Comparison of ENCODE assay signal across 12 cellular contexts in the genomic region with DNA sequence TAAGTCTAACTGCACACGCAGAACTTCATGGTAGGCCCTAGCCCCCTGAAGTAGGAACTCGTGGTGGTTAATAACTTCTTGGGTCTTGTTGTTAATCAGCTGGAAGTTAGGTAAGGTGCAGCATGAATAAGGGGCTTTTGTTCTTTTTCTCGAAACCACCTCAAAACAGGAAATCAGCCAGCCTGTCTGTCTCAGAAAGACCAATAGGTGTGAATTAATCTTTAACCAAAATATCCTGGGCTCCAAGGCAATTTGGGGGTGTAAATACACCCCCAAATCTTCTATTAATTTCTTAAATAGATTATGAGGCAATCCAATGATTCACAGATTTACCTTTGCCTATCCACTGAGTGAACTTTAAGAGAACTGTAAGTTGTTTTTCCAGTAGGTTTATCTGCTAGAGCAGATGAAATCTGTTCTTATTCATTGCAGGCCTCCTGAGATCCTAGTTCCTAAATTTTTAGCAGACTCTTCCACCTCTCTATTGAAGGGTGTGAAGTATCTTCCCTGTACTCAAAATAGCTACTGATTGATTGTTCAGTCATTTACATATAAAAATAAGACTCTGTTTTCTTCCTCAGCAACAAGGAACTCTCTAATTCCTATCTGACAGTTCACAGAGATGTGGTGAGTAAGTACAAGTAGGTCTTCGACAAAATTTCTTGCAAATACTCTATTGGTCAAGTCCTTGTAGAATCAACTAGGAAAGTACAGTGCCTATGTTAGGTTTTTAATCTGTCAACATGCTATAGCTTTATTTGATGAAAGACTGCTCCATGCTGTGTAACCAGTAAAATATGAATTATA.
DNase-seq lines count a peak whose midpoint lies in the region; ATAC-seq and TF ChIP-seq lines count a peak whose summit lies in the region.
"Had no signal": no experiment of that assay in that cellular context is flagged by ENCODE, and none has a peak within 500 bp of the region (broad histone marks: within the 10 kb centered on the region; RNA-seq: fewer than 3 reads in every experiment).

No MANE protein-coding gene starts in this region.

- CTCF ChIA-PET in HCT116 (lab: Charles Lee) = no interaction called here

- no TSS peak for BruUV-seq in HCT116 (replicated peaks; lab: Mats Ljungman, UMichigan)

- DNase-seq in HCT116 (ENCODE audit: low read depth, low spot score) (no peak), progenitor cell of endocrine pancreas (ENCODE audit: low spot score, unreplicated experiment) (no peak), esophagus muscularis mucosa (ENCODE audit: extremely low spot score) (no peak), NCI-H226 (no peak)
- DNase-seq in stimulated activated naive CD4-positive, alpha-beta T cell treated with Interleukin-2 at 50 U/mL for 16 hours (lab: John Stamatoyannopoulos, UW) = no peak
- DNase-seq in stimulated activated CD4-positive, alpha-beta T cell treated with anti-CD3 and anti-CD28 coated beads, Interleukin-15, amount 100 ng/mL, for 24 hours = no peak
- DNase-seq: NCI-H1092, T-helper 9 cell had no signal

- TF ChIP-seq RAD21 in HCT116 (IDR thresholded peaks at IDR 0.05; ENCODE audit: low read depth) = no peak

- H3K4me2 ChIP-seq in HCT116 (ENCODE audit: low read length) = 0 out of 2 replicates have a peak overlapping the region, but pooled peaks have one; percentile 8
- peak overlapping the region; percentile 65 for H3K4me2 ChIP-seq in Loucy (ENCODE audit: low read depth, low read length, poor library complexity, severe bottlenecking)

- H3K27ac ChIP-seq in HCT116 (ENCODE audit: low read depth, low read length) (no peak overlapping the region), esophagus muscularis mucosa (replicated peaks in 1 of 4) (peak overlapping the region in 2 of 4 donors; percentile 6 to 35)

- H3F3A ChIP-seq in Loucy (ENCODE audit: low read depth) = no peaks in the 10 kb centered on the region

- H3K4me1 ChIP-seq in HCT116 (ENCODE audit: control insufficient read depth in 1 of 2, insufficient read depth in 2 of 2, low read length in 2 of 2) (peaks cover 0 to 16% of the 10 kb centered on the region in 2 experiments; a peak in 1 of 4 replicates), Loucy (ENCODE audit: insufficient read depth, low read length, poor library complexity, severe bottlenecking) (peaks cover 36% of the 10 kb centered on the region), esophagus muscularis mucosa (peaks cover 3 to 22% (median 10%) of the 10 kb centered on the region in 4 donors)

- no peak for TF ChIP-seq POLR2A in HCT116 (IDR thresholded peaks at IDR 0.05; ENCODE audit: borderline replicate concordance, extremely low read depth, insufficient read depth, insufficient read length)
- TF ChIP-seq POLR2A in esophagus muscularis mucosa (IDR thresholded peaks at IDR 0.05; ENCODE audit: low read depth) = no peak

- H3K4me3 ChIP-seq in HCT116 (replicated peaks in 1 of 2; ENCODE audit: low read depth in 1 of 2, low read length in 2 of 2) = no peak overlapping the region
- peak overlapping the region; percentile 7 for H3K4me3 ChIP-seq in Loucy (ENCODE audit: low read length, poor library complexity, severe bottlenecking)
- no peak overlapping the region for H3K4me3 ChIP-seq in esophagus muscularis mucosa

- TF ChIP-seq EP300 in esophagus muscularis mucosa (IDR thresholded peaks at IDR 0.05) = no peak

- no peak for TF ChIP-seq CTCF in HCT116 (IDR thresholded peaks at IDR 0.05 in 2 of 3, conservative IDR thresholded peaks at IDR 0.05 in 1 of 3; ENCODE audit: borderline replicate concordance in 1 of 3, insufficient read depth in 1 of 3, low read depth in 2 of 3, low read length in 2 of 3)
- TF ChIP-seq CTCF in Loucy (conservative IDR thresholded peaks at IDR 0.05; ENCODE audit: low read length) = no peak
- TF ChIP-seq CTCF in progenitor cell of endocrine pancreas (IDR thresholded peaks at IDR 0.05; ENCODE audit: unreplicated experiment) = no peak
- no peak for TF ChIP-seq CTCF in esophagus muscularis mucosa (IDR thresholded peaks at IDR 0.05)

- intact Hi-C loops in HCT116 (cut with micrococcal nuclease) (no loop called here), esophagus muscularis mucosa (cut with DNase I) (no loop called here)

- no peaks in the 10 kb centered on the region for H4K20me1 ChIP-seq in HCT116 (ENCODE audit: insufficient read depth)
- H4K20me1 ChIP-seq in Loucy (ENCODE audit: insufficient read depth, low read length, poor library complexity, severe bottlenecking) = no peaks in the 10 kb centered on the region

- H3K27ac Mint-ChIP-seq in progenitor cell of endocrine pancreas = peak overlapping the region; percentile 53

- H3K27me3 ChIP-seq in HCT116 (ENCODE audit: insufficient read depth, low read length) = no peaks in the 10 kb centered on the region
- no peaks in the 10 kb centered on the region for H3K27me3 ChIP-seq in Loucy (ENCODE audit: insufficient read depth, low read length, poor library complexity, severe bottlenecking)
- H3K27me3 ChIP-seq in esophagus muscularis mucosa = no peaks in the 10 kb centered on the region

- ATAC-seq in GM18868 (IDR thresholded peaks at IDR 0.05; ENCODE audit: unreplicated experiment) (peak; percentile 74), HCT116 (no peak)
- ATAC-seq: left ventricle myocardium superior had no signal

- 77% methylated on average over 4 of the region's 4 CpGs for WGBS in esophagus muscularis mucosa

- H3K36me3 Mint-ChIP-seq in progenitor cell of endocrine pancreas (ENCODE audit: insufficient read depth) = peaks cover 4% of the 10 kb centered on the region

- POLR2A ChIA-PET in HCT116 (lab: Charles Lee) = no interaction called here

- H2AFZ ChIP-seq in HCT116 (ENCODE audit: low read depth, low read length, poor library complexity, severe bottlenecking) (no peak overlapping the region), Loucy (ENCODE audit: low read length) (0 out of 2 replicates have a peak overlapping the region, but pooled peaks have one; percentile 8)

- H3K9me3 Mint-ChIP-seq in progenitor cell of endocrine pancreas (ENCODE audit: low read depth) = peaks cover 2% of the 10 kb centered on the region

- H3K79me2 ChIP-seq in HCT116 (ENCODE audit: insufficient read depth, low read length) (no peaks in the 10 kb centered on the region), Loucy (ENCODE audit: insufficient read depth, low read length) (no peaks in the 10 kb centered on the region)

- no peak overlapping the region for H3K9ac ChIP-seq in HCT116 (ENCODE audit: low read length)
- H3K9ac ChIP-seq in Loucy (ENCODE audit: low read depth, low read length, poor library complexity, severe bottlenecking) = peak overlapping the region; percentile 23

- RAD21 ChIA-PET in HCT116 (lab: Charles Lee; ENCODE audit: low non-redundant PET in 1 of 2, low total read pairs in 2 of 2, uncharacterized antibody in 2 of 2, unreplicated experiment in 2 of 2) = no interaction called here

- H3K9me3 ChIP-seq in HCT116 (ENCODE audit: control insufficient read depth in 1 of 2, insufficient read depth in 1 of 2, low read depth in 1 of 2, low read length in 2 of 2) = no peaks in the 10 kb centered on the region
- H3K9me3 ChIP-seq in Loucy (ENCODE audit: insufficient read depth, low read depth, low read length) = no peaks in the 10 kb centered on the region
- no peaks in the 10 kb centered on the region for H3K9me3 ChIP-seq in esophagus muscularis mucosa

- peaks cover 3% of the 10 kb centered on the region for H3K27me3 Mint-ChIP-seq in progenitor cell of endocrine pancreas
- H3K27me3 Mint-ChIP-seq: central memory CD8-positive, alpha-beta T cell had no signal

- H3K4me3 Mint-ChIP-seq in progenitor cell of endocrine pancreas (ENCODE audit: low read depth) = no peak overlapping the region
- H3K4me3 Mint-ChIP-seq: central memory CD8-positive, alpha-beta T cell had no signal

- no peaks in the 10 kb centered on the region for H3K9me2 ChIP-seq in HCT116 (ENCODE audit: insufficient read depth)
- H3K9me2 ChIP-seq in Loucy (replicated peaks; ENCODE audit: low read depth, low read length) = no peaks in the 10 kb centered on the region

- H3K36me3 ChIP-seq in HCT116 (ENCODE audit: control insufficient read depth in 1 of 2, insufficient read depth in 2 of 2, low read length in 2 of 2) (no peaks in the 10 kb centered on the region), Loucy (ENCODE audit: insufficient read depth, low read length) (no peaks in the 10 kb centered on the region), esophagus muscularis mucosa (no peaks in the 10 kb centered on the region)

- H3K4me1 Mint-ChIP-seq in progenitor cell of endocrine pancreas (ENCODE audit: low read depth) = peaks cover 22% of the 10 kb centered on the region
- H3K4me1 Mint-ChIP-seq: central memory CD8-positive, alpha-beta T cell had no signal

TF ChIP-seq in HCT116, 20 proteins besides CTCF, POLR2A, EP300 and RAD21:
- no peak for TF ChIP-seq POLR2AphosphoS5 (IDR thresholded peaks at IDR 0.05; ENCODE audit: low read depth, low read length)
